ENCODE assay signal across 7 cellular contexts in the genomic region with DNA sequence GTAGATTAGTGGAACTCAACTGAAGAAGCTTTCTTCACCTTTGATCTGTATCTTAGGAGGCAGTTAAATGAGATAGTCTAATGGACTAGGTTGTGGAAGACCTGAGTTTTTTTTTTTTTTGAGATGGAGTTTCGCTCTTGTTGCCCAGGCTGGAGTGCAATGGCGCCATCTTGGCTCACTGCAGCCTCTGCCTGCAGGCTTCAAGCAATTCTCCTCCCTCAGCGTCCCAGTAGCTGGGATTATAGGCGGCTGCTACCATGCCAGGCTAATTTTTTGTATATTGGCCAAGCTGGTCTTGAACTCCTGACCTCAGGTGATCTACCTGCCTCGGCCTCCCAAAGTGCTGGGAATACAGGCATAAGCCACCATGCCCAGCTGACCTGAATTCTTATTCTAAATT. TPM values are rescaled to one million over a fixed set of nuclear protein-coding genes. Genes with fewer than 3 reads are reported as not detected.
A peak's percentile ranks its signal among the peaks of the same experiment; 100 is the strongest.
DNase-seq lines count a peak whose midpoint lies in the region; ATAC-seq and TF ChIP-seq lines count a peak whose summit lies in the region.
"Not testable (repeated sequence)": the region's sequence is repeated elsewhere in the genome, so short reads cannot be mapped to it uniquely, and the experiment has no call there.

No MANE protein-coding gene starts in this region.

- not testable (repeated sequence) for H3K27me3 Mint-ChIP-seq in activated CD8-positive, alpha-beta T cell treated with anti-CD3 and anti-CD28 coated beads, Interleukin-2, amount 10 ng/mL, durations not matched to agents 7 days and 5 days (ENCODE audit: low read depth); neural progenitor cell (ENCODE audit: insufficient read depth, low read depth)

- POLR2A ChIA-PET in PC-3 (lab: Charles Lee; ENCODE audit: unreplicated experiment), result interaction anchor here (0.7 to 1.0 kb wide), 2 partner anchors 9 to 16 kb away, joined by 5 to 13 read pairs; no protein-coding TSS in a partner anchor
- POLR2A ChIA-PET in activated CD8-positive, alpha-beta T cell treated with anti-CD3 and anti-CD28 coated beads, Interleukin-2, amount 10 ng/mL, durations not matched to agents 7 days and 5 days (lab: Charles Lee), result interaction anchor here (0.5 to 0.6 kb wide), 2 partner anchors 306 to 586 kb away, joined by 3 to 4 read pairs; a partner anchor contains a TSS

- H3K79me2 ChIP-seq in PC-3 (ENCODE audit: low read length), result peaks cover 91% of the 10 kb centered on the region
- H3K79me2 ChIP-seq in neural progenitor cell (ENCODE audit: low read depth), result peaks cover 93% of the 10 kb centered on the region

- H3K27ac ChIP-seq in PC-3 (ENCODE audit: low read length); iPS DF 6.9 (ENCODE audit: low read length); neural progenitor cell: not testable (repeated sequence)

- H3K36me3 ChIP-seq in MG63, result peaks cover 20% of the 10 kb centered on the region
- H3K36me3 ChIP-seq in PC-3 (ENCODE audit: low read depth, low read length), result peaks cover 17% of the 10 kb centered on the region
- not testable (repeated sequence) for H3K36me3 ChIP-seq in iPS DF 6.9 (ENCODE audit: control insufficient read depth, insufficient read depth, low read length); neural progenitor cell

- not testable (repeated sequence) for H3K9me3 Mint-ChIP-seq in activated CD8-positive, alpha-beta T cell treated with anti-CD3 and anti-CD28 coated beads, Interleukin-2, amount 10 ng/mL, durations not matched to agents 7 days and 5 days (ENCODE audit: insufficient read depth)
- peaks cover 18% of the 10 kb centered on the region for H3K9me3 Mint-ChIP-seq in neural progenitor cell

- peak overlapping the region; percentile 87 for H3K4me2 ChIP-seq in PC-3 (ENCODE audit: low read length)
- H3K4me2 ChIP-seq in neural progenitor cell, result peak overlapping the region; percentile 91

- not testable (repeated sequence) for H3F3A ChIP-seq in PC-3 (ENCODE audit: low read length, unreplicated experiment)
- peaks cover 14% of the 10 kb centered on the region for H3F3A ChIP-seq in neural progenitor cell (ENCODE audit: low read depth)

- peak overlapping the region; percentile 92 for H3K4me3 Mint-ChIP-seq in activated CD8-positive, alpha-beta T cell treated with anti-CD3 and anti-CD28 coated beads, Interleukin-2, amount 10 ng/mL, durations not matched to agents 7 days and 5 days
- peak overlapping the region; percentile 89 for H3K4me3 Mint-ChIP-seq in neural progenitor cell

- peak; percentile 1 for DNase-seq in GDM1 (lab: John Stamatoyannopoulos, UW)
- DNase-seq in MG63, result peak; percentile 35
- peak; percentile 17 for DNase-seq in PC-3
- not testable (repeated sequence) for DNase-seq in activated CD8-positive, alpha-beta T cell treated with anti-CD3 and anti-CD28 coated beads, Interleukin-2, amount 10 ng/mL, durations not matched to agents 7 days and 5 days; choroid plexus epithelial cell (ENCODE audit: low read depth); iPS DF 6.9 (ENCODE audit: low read depth, low spot score)
- peak; percentile 56 for DNase-seq in neural progenitor cell (ENCODE audit: low spot score)

- not testable (repeated sequence) for ATAC-seq in PC-3; activated CD8-positive, alpha-beta T cell treated with anti-CD3 and anti-CD28 coated beads, Interleukin-2, amount 10 ng/mL, durations not matched to agents 7 days and 5 days

- intact Hi-C loops in PC-3 (cut with micrococcal nuclease), result loop anchor here (2.0 to 5.0 kb wide), 3 partner anchors 35 to 571 kb away; no protein-coding TSS in a partner anchor

- H3K4me1 Mint-ChIP-seq in activated CD8-positive, alpha-beta T cell treated with anti-CD3 and anti-CD28 coated beads, Interleukin-2, amount 10 ng/mL, durations not matched to agents 7 days and 5 days (ENCODE audit: low read depth), result peaks cover 43% of the 10 kb centered on the region
- peaks cover 27% of the 10 kb centered on the region for H3K4me1 Mint-ChIP-seq in neural progenitor cell

- not testable (repeated sequence) for TF ChIP-seq CTCF in PC-3 (conservative IDR thresholded peaks at IDR 0.05; ENCODE audit: low read depth, low read length)
- TF ChIP-seq CTCF in choroid plexus epithelial cell (conservative IDR thresholded peaks at IDR 0.05; ENCODE audit: low read depth, low read length) (peak; percentile 21), neural progenitor cell (IDR thresholded peaks at IDR 0.05) (peak; percentile 27)

- H4K20me1 ChIP-seq in PC-3 (ENCODE audit: low read length) (peaks cover 19% of the 10 kb centered on the region), neural progenitor cell (ENCODE audit: low read depth) (peaks cover 13% of the 10 kb centered on the region)

- H2AFZ ChIP-seq in PC-3 (ENCODE audit: low read length) (peak overlapping the region; percentile 56), neural progenitor cell (replicated peaks) (peak overlapping the region; percentile 62)

- not testable (repeated sequence) for H3K9me2 ChIP-seq in PC-3 (replicated peaks; ENCODE audit: low read length)

- BruUV-seq in PC-3 (replicated peaks; lab: Mats Ljungman, UMichigan), result not testable (repeated sequence)

- peaks cover 15% of the 10 kb centered on the region for H3K9me3 ChIP-seq in MG63
- H3K9me3 ChIP-seq in PC-3 (ENCODE audit: low read length), result peaks cover 14% of the 10 kb centered on the region; the same call in 1 of the 2 replicates
- H3K9me3 ChIP-seq in iPS DF 6.9 (ENCODE audit: control insufficient read depth, insufficient read depth, low read length); neural progenitor cell (ENCODE audit: low read depth): not testable (repeated sequence)

- WGBS in iPS DF 6.9 (ENCODE audit: insufficient coverage, insufficient read length), result no CpG with 5 or more reads among the region's 5 CpGs

- CTCF ChIA-PET in PC-3 (lab: Charles Lee), result interaction anchor here (1.0 kb wide), 1 partner anchor 59 kb away, joined by 3 read pairs; no protein-coding TSS in a partner anchor
- CTCF ChIA-PET in activated CD8-positive, alpha-beta T cell treated with anti-CD3 and anti-CD28 coated beads, Interleukin-2, amount 10 ng/mL, durations not matched to agents 7 days and 5 days (lab: Charles Lee), result interaction anchor here (1.1 to 2.5 kb wide), 3 partner anchors 18 to 243 kb away, joined by 3 to 7 read pairs (median 4); no protein-coding TSS in a partner anchor

- H3K27ac Mint-ChIP-seq in activated CD8-positive, alpha-beta T cell treated with anti-CD3 and anti-CD28 coated beads, Interleukin-2, amount 10 ng/mL, durations not matched to agents 7 days and 5 days, result not testable (repeated sequence)
- H3K27ac Mint-ChIP-seq in neural progenitor cell, result peak overlapping the region; percentile 76

- H3K4me1 ChIP-seq in PC-3 (ENCODE audit: insufficient read depth, low read length) (peaks cover 20% of the 10 kb centered on the region), neural progenitor cell (peaks cover 21% of the 10 kb centered on the region)
- H3K4me1 ChIP-seq in iPS DF 6.9 (ENCODE audit: control insufficient read depth, insufficient read depth, low read length), result not testable (repeated sequence)

- H3K27me3 ChIP-seq in MG63; PC-3 (ENCODE audit: low read length); iPS DF 6.9 (ENCODE audit: control insufficient read depth, insufficient read depth, low read length); neural progenitor cell: not testable (repeated sequence)

- peaks cover 23% of the 10 kb centered on the region for H3K36me3 Mint-ChIP-seq in activated CD8-positive, alpha-beta T cell treated with anti-CD3 and anti-CD28 coated beads, Interleukin-2, amount 10 ng/mL, durations not matched to agents 7 days and 5 days (ENCODE audit: low read depth)
- peaks cover 30% of the 10 kb centered on the region for H3K36me3 Mint-ChIP-seq in neural progenitor cell

- H3K4me3 ChIP-seq in MG63 (peak overlapping the region; percentile 78), PC-3 (ENCODE audit: low read length) (peak overlapping the region; percentile 94), choroid plexus epithelial cell (ENCODE audit: low read depth, low read length) (peak overlapping the region; percentile 96), iPS DF 6.9 (ENCODE audit: low read length) (peak overlapping the region; percentile 18; the same call in 1 of the 2 replicates), neural progenitor cell (peak overlapping the region; percentile 82)

- H3K9ac ChIP-seq in PC-3 (ENCODE audit: low read length) (peak overlapping the region; percentile 84), neural progenitor cell (peak overlapping the region; percentile 45)

RNA-seq across cellular contexts. Expression of a gene that starts 2.0 kb away (rescaled TPM):
- total RNA-seq in MG63 (2014; rRNA removed; shearing (Covaris generic); ENCODE audit: low replicate concordance), result 3.5 and 7.8 TPM in 2 replicates
- total RNA-seq in PC-3 (2014; rRNA removed), result 5.2 and 6.8 TPM in 2 replicates
- total RNA-seq in activated CD8-positive, alpha-beta T cell treated with anti-CD3 and anti-CD28 coated beads, Interleukin-2, amount 10 ng/mL, durations not matched to agents 7 days and 5 days, result 1 to 10 TPM; 1.4 TPM
- 17.9 and 26.5 TPM in 2 replicates for total RNA-seq in neural progenitor cell (ENCODE audit: low replicate concordance)

RNA-seq across cellular contexts. Expression of a gene that starts 2.5 kb away (rescaled TPM):
- total RNA-seq in MG63 (2014; rRNA removed; shearing (Covaris generic); ENCODE audit: low replicate concordance), result 100 and 143 TPM in 2 replicates
- total RNA-seq in PC-3 (2014; rRNA removed) (85.3 and 91.7 TPM in 2 replicates), neural progenitor cell (ENCODE audit: low replicate concordance) (39.5 and 58.5 TPM in 2 replicates)
- 10 to 100 TPM; 42.1 to 43.8 TPM for total RNA-seq in activated CD8-positive, alpha-beta T cell treated with anti-CD3 and anti-CD28 coated beads, Interleukin-2, amount 10 ng/mL, durations not matched to agents 7 days and 5 days

Comparison
In these comparisons a context has a peak if more than half of its experiments do, and no peak if none do; other contexts are left out.
1. H3K4me3 ChIP-seq: peak in every context shown above with its lines; median percentile 96 in choroid plexus epithelial cell; 94 in PC-3; 82 in neural progenitor cell; 78 in MG63; 18 in iPS DF 6.9.